In the genomic region with DNA sequence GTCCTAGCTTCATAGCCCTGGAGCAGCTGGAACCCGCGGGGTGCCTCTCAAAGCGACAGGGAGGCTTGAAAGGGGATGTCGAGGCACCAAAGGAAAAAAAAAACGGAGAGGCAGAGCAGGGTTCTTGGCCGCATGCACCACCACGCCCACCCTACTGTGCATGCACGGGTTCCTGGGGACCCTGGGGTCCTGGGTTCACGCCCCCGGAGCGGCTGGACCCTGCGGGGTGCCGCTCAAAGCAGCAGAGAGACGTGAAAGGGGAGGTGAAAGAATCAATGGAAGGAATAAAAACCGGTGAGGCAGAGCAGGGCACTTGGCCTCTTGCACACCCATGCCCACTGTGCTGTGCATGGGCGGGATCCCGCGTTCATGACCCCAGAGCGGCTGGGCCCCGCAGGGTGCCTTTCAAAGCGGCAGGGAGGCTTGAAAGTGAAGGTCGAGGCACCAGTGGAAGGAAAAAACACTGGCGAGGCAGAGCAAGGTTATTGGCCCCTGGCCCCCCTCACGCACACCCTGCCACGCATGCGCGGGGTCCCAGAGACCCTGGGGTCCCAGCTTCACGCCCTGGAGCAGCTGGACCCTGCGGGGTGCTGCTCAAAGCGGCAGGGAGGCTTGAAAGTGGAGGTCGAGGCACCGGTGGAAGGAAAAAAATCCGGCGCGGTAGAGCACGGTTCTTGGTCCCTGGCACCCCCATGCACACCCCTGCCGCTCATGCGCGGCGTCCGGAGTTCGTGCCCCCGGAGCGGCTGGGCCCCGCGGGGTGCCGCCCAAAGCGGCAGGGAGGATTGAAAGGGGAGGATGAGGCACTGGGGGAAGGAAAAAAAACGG, we compare ENCODE assay signal across 1 cellular context.
A peak's percentile ranks its signal among the peaks of the same experiment; 100 is the strongest.
TF ChIP-seq lines count a peak whose summit lies in the region.

No MANE protein-coding gene starts in this region.

TF ChIP-seq in HEK293, 187 proteins besides CTCF, POLR2A, EP300 and RAD21 (continued from another document):
- TF ChIP-seq, protein P1, sequence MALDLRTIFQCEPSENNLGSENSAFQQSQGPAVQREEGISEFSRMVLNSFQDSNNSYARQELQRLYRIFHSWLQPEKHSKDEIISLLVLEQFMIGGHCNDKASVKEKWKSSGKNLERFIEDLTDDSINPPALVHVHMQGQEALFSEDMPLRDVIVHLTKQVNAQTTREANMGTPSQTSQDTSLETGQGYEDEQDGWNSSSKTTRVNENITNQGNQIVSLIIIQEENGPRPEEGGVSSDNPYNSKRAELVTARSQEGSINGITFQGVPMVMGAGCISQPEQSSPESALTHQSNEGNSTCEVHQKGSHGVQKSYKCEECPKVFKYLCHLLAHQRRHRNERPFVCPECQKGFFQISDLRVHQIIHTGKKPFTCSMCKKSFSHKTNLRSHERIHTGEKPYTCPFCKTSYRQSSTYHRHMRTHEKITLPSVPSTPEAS (tag by site-specific recombination; IDR thresholded peaks at IDR 0.05) = peak; percentile 75; the same call in 1 of the 2 replicates
- TF ChIP-seq SP3 (tag by site-specific recombination; IDR thresholded peaks at IDR 0.05) (no peak), KLF9 (tag by site-specific recombination; IDR thresholded peaks at IDR 0.05; ENCODE audit: low read depth) (peak; percentile 55), ZNF600 (tag by site-specific recombination; IDR thresholded peaks at IDR 0.05) (0 out of 2 replicates have a peak, but pooled peaks have one; percentile 47), ZFHX2 (tag by site-specific recombination; conservative IDR thresholded peaks at IDR 0.05) (0 out of 2 replicates have a peak, but pooled peaks have one; percentile 42), TRIM28 (IDR thresholded peaks at IDR 0.05; ENCODE audit: borderline replicate concordance, low read length) (no peak), GLIS2 (tag by site-specific recombination; IDR thresholded peaks at IDR 0.05) (peak; percentile 56), ZBTB17 (tag by site-specific recombination; IDR thresholded peaks at IDR 0.05) (0 out of 2 replicates have a peak, but pooled peaks have one; percentile 10), ZNF423 (tag by site-specific recombination; IDR thresholded peaks at IDR 0.05) (peak; percentile 73), KLF1 (tag by site-specific recombination; IDR thresholded peaks at IDR 0.05) (0 out of 2 replicates have a peak, but pooled peaks have one; percentile 22), ZNF610 (tag by site-specific recombination; IDR thresholded peaks at IDR 0.05; ENCODE audit: borderline replicate concordance) (peak; percentile 57; the same call in 1 of the 2 replicates), ZIC2 (tag by site-specific recombination; IDR thresholded peaks at IDR 0.05) (peak; percentile 92), ZNF335 (tag by site-specific recombination; conservative IDR thresholded peaks at IDR 0.05) (peak; percentile 87), GLIS1 (tag by site-specific recombination; IDR thresholded peaks at IDR 0.05) (peak; percentile 32)
- TF ChIP-seq, protein P2, sequence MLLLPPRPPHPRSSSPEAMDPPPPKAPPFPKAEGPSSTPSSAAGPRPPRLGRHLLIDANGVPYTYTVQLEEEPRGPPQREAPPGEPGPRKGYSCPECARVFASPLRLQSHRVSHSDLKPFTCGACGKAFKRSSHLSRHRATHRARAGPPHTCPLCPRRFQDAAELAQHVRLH (tag by site-specific recombination; IDR thresholded peaks at IDR 0.05) = no peak
- TF ChIP-seq, protein P3, sequence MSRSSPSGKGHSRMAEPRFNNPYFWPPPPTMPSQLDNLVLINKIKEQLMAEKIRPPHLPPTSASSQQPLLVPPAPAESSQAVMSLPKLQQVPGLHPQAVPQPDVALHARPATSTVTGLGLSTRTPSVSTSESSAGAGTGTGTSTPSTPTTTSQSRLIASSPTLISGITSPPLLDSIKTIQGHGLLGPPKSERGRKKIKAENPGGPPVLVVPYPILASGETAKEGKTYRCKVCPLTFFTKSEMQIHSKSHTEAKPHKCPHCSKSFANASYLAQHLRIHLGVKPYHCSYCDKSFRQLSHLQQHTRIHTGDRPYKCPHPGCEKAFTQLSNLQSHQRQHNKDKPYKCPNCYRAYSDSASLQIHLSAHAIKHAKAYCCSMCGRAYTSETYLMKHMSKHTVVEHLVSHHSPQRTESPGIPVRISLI (tag by site-specific recombination; IDR thresholded peaks at IDR 0.05) = 0 out of 2 replicates have a peak, but pooled peaks have one; percentile 50
